1 cellular context compared by ENCODE assay signal in the genomic region with DNA sequence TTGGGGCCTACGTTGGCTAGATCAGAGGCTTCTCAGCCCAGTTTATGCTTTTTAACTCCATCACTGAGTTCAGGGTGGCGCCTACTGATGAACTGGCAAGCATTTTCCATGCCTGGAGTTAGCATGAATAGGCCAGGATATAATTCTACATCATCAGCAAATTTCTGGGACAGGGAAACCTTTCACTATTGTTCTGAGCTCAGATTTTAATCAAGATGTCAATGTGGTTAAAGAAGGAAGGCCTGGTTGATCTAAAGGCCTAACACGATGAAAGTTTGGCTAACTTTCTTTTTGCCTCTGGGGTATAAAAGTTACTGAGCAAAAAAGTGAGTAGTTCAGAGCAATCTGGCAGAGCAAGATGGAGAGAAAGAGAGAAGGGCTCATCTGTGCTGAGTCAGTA.
TF ChIP-seq lines count a peak whose summit lies in the region.

No MANE protein-coding gene starts in this region.

TF ChIP-seq in HepG2, 621 proteins besides CTCF, POLR2A, EP300 and RAD21:
- TF ChIP-seq MAFK (conservative IDR thresholded peaks at IDR 0.05 in 1 of 2, IDR thresholded peaks at IDR 0.05 in 1 of 2; ENCODE audit: low read length in 2 of 2) (peak; percentile 83 to 84), MTA3 (CRISPR knock-in tag; IDR thresholded peaks at IDR 0.05) (no peak), SP5 (CRISPR knock-in tag; IDR thresholded peaks at IDR 0.05; ENCODE audit: borderline replicate concordance, low read depth) (no peak), MAFF (IDR thresholded peaks at IDR 0.05; ENCODE audit: low read depth, low read length) (peak; percentile 77), ZNF772 (CRISPR knock-in tag; IDR thresholded peaks at IDR 0.05) (no peak), PCBP1 (IDR thresholded peaks at IDR 0.05; ENCODE audit: borderline replicate concordance, low read depth, low read length) (no peak), ZNF605 (CRISPR knock-in tag; IDR thresholded peaks at IDR 0.05) (no peak), ZNF263 (CRISPR knock-in tag; IDR thresholded peaks at IDR 0.05) (no peak)
- TF ChIP-seq, protein P1, sequence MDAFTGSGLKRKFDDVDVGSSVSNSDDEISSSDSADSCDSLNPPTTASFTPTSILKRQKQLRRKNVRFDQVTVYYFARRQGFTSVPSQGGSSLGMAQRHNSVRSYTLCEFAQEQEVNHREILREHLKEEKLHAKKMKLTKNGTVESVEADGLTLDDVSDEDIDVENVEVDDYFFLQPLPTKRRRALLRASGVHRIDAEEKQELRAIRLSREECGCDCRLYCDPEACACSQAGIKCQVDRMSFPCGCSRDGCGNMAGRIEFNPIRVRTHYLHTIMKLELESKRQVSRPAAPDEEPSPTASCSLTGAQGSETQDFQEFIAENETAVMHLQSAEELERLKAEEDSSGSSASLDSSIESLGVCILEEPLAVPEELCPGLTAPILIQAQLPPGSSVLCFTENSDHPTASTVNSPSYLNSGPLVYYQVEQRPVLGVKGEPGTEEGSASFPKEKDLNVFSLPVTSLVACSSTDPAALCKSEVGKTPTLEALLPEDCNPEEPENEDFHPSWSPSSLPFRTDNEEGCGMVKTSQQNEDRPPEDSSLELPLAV (CRISPR knock-in tag; conservative IDR thresholded peaks at IDR 0.05; ENCODE audit: low read depth) = no peak
TF ChIP-seq in HepG2: peak in this region for 2.
